In the genomic region with DNA sequence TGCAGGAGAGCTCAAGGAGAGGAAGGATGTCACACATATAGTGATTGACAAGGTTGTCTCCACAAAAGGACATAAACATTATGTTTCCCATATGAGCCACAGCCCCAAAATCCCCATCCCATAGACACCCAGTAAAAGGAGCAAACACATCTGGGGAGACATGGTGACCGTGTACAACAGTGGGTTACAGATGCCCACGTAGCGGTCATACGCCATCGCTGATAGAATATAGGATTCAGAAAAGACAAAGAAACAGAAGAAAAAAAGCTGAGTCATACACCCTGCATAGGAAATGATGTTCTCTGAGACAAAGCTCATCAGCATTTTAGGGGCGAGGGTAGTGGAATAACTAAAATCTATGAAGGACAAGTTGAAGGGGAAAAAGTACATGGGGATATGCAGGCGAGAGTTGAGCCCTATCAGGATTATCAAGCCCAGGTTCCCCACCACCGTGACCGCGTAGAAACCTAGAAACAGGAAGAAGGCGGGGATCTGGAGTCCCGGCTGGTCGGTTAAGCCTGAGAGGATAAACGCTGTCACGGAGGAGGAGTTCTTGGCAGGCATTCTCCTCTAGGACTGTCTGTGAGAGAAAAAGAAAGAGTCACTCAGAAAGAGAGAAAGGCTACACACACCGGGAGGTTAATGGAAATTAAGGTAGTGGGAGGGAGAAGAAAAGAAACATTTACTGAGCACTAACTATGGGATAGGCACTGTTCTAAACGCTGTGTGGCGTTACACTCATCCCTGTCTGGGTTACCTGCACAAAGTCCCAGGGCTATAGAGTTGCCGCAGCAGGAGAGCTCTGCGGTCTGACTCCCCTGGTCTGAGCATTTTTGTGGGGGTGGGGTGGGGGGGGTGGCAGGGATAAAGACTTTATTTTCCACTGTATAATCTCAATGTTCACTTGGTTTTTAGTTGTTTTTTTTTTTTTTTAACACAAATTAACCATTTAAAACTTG, we compare ENCODE assay signal across 8 cellular contexts. TPM values are rescaled to one million over a fixed set of nuclear protein-coding genes. Genes with fewer than 3 reads are reported as not detected.
DNase-seq lines count a peak whose midpoint lies in the region; ATAC-seq and TF ChIP-seq lines count a peak whose summit lies in the region.

No MANE protein-coding gene starts in this region.

- H3K9me3 Mint-ChIP-seq in dendritic cell treated with granulocyte-macrophage colony-stimulating factor and Interleukin-4, amounts not matched to agents 40 ng/mL and 50 ng/mL, for 4 days: no peaks in the 10 kb centered on the region
- H3K9me3 Mint-ChIP-seq in mesothelial cell of epicardium: no peaks in the 10 kb centered on the region

- H3K36me3 ChIP-seq in PC-9 (ENCODE audit: low read depth): no peaks in the 10 kb centered on the region

- peak overlapping the region; percentile 28 for H3K27ac ChIP-seq in PC-9

- H3K9me3 ChIP-seq in PC-9 (ENCODE audit: insufficient read depth, low read depth): no peaks in the 10 kb centered on the region; the same call in 1 of the 2 replicates

- POLR2A ChIA-PET in PC-9 (lab: Charles Lee; ENCODE audit: unreplicated experiment): no interaction called here

- peaks cover 11% of the 10 kb centered on the region for H3K27me3 Mint-ChIP-seq in dendritic cell treated with granulocyte-macrophage colony-stimulating factor and Interleukin-4, amounts not matched to agents 40 ng/mL and 50 ng/mL, for 4 days
- H3K27me3 Mint-ChIP-seq in mesothelial cell of epicardium (ENCODE audit: low read depth): peaks cover 10% of the 10 kb centered on the region

- H3K9me2 ChIP-seq in PC-9 (ENCODE audit: insufficient read depth): no peaks in the 10 kb centered on the region

- H3K4me2 ChIP-seq in PC-9: peak overlapping the region; percentile 78

- BruUV-seq in PC-9 (replicated peaks; lab: Mats Ljungman, UMichigan): no TSS peak

- H3K4me3 ChIP-seq in PC-9: peak overlapping the region; percentile 48

- intact Hi-C loops in PC-9 (cut with micrococcal nuclease; ENCODE audit: unreplicated experiment): no loop called here
- intact Hi-C loops in dendritic cell treated with granulocyte-macrophage colony-stimulating factor and Interleukin-4, amounts not matched to agents 40 ng/mL and 50 ng/mL, for 4 days (cut with micrococcal nuclease): no loop called here

- no peak overlapping the region for H3K27ac Mint-ChIP-seq in dendritic cell treated with granulocyte-macrophage colony-stimulating factor and Interleukin-4, amounts not matched to agents 40 ng/mL and 50 ng/mL, for 4 days
- H3K27ac Mint-ChIP-seq in mesothelial cell of epicardium: peak overlapping the region; percentile 84

- H3K27me3 ChIP-seq in PC-9 (ENCODE audit: insufficient read depth, low read depth): peaks cover 3% of the 10 kb centered on the region; the same call in 1 of the 2 replicates

- H3K4me1 ChIP-seq in PC-9 (replicated peaks; ENCODE audit: insufficient read depth): peaks cover 8% of the 10 kb centered on the region; the same call in 1 of the 2 replicates

- peak; percentile 45 for ATAC-seq in HG02885 (IDR thresholded peaks at IDR 0.05; ENCODE audit: poor library complexity, unreplicated experiment)
- ATAC-seq in GM21526 (IDR thresholded peaks at IDR 0.05; ENCODE audit: low FRiP score, unreplicated experiment): no peak

- peak overlapping the region; percentile 63 for H3K4me3 Mint-ChIP-seq in dendritic cell treated with granulocyte-macrophage colony-stimulating factor and Interleukin-4, amounts not matched to agents 40 ng/mL and 50 ng/mL, for 4 days
- H3K4me3 Mint-ChIP-seq in mesothelial cell of epicardium: peak overlapping the region; percentile 63

- no peaks in the 10 kb centered on the region for H3F3A ChIP-seq in PC-9 (ENCODE audit: insufficient read depth, low read depth)

- H2AFZ ChIP-seq in PC-9: peak overlapping the region; percentile 79

- no peaks in the 10 kb centered on the region for H3K36me3 Mint-ChIP-seq in dendritic cell treated with granulocyte-macrophage colony-stimulating factor and Interleukin-4, amounts not matched to agents 40 ng/mL and 50 ng/mL, for 4 days (ENCODE audit: low read depth)
- no peaks in the 10 kb centered on the region for H3K36me3 Mint-ChIP-seq in mesothelial cell of epicardium

- CTCF ChIA-PET in PC-9 (lab: Charles Lee): interaction anchor here (0.7 kb wide), 1 partner anchor 111 kb away, joined by 5 read pairs; no protein-coding TSS in a partner anchor

- H3K79me2 ChIP-seq in PC-9 (ENCODE audit: low read depth): no peaks in the 10 kb centered on the region

- no peaks in the 10 kb centered on the region for H4K20me1 ChIP-seq in PC-9 (ENCODE audit: insufficient read depth)

- H3K4me1 Mint-ChIP-seq in dendritic cell treated with granulocyte-macrophage colony-stimulating factor and Interleukin-4, amounts not matched to agents 40 ng/mL and 50 ng/mL, for 4 days (ENCODE audit: low read depth): peaks cover 20% of the 10 kb centered on the region
- peaks cover 18% of the 10 kb centered on the region for H3K4me1 Mint-ChIP-seq in mesothelial cell of epicardium

- no peak for TF ChIP-seq CTCF in PC-9 (conservative IDR thresholded peaks at IDR 0.05)
- no peak for TF ChIP-seq CTCF in mesothelial cell of epicardium (IDR thresholded peaks at IDR 0.05; ENCODE audit: unreplicated experiment)

- peak; percentile 46 for DNase-seq in EL
- DNase-seq in PC-9: peak in 1 of 2 experiments; percentile 12
- DNase-seq in mesothelial cell of epicardium (ENCODE audit: low spot score in 2 of 2, unreplicated experiment in 2 of 2): no peak
- DNase-seq in NCI-H1694 (lab: John Stamatoyannopoulos, UW): no peak
- no peak for DNase-seq in DMS114 treated with DMSO at 0.1 percent for 48 hours (lab: John Stamatoyannopoulos, UW; ENCODE audit: unreplicated experiment)

RNA-seq across cellular contexts. Expression of gene OR8B8, which starts 36.1 kb away (rescaled TPM):
- total RNA-seq in PC-9 (2021) (not detected in 2 replicates), mesothelial cell of epicardium (not detected in 3 replicates)

RNA-seq across cellular contexts. Expression of gene OR8B4, which starts 57.0 kb away (rescaled TPM):
- total RNA-seq in PC-9 (2021) (not detected in 2 replicates), mesothelial cell of epicardium (not detected in 3 replicates)
